Comparison of ENCODE assay signal across 19 cellular contexts in the genomic region with DNA sequence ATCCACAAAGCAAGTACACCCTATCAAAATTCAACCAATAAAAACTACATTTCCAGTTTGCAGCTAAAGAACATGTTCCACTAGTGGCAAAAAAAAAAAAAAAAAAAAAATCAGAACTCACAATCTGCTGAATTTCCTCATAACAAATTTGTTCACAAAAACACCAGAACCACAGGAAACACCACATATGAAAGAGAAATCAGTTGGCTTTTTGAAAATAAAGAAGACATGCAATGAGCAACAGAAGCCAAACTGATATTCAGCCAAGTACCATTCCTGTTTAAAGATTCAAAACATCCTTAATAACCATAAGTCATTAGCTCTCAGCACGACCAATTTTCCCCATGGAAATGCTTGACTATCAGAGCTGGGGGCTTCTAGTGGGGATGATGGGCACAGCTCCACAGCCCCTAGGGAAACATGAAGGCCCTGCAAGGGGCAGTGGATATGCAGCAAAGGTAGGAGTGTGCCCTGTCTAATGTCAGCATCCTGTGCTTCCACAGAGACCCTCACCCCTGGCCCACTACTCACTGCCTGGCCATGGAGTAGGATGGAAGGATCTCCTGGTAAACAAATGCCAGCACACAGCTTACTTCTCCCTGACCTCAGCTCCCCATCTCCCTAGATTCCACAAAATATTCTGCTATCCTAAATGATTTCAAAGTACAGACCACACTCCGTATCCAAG.
DNase-seq lines count a peak whose midpoint lies in the region; ATAC-seq and TF ChIP-seq lines count a peak whose summit lies in the region.
"Had no signal": no experiment of that assay in that cellular context is flagged by ENCODE, and none has a peak within 500 bp of the region (broad histone marks: within the 10 kb centered on the region; RNA-seq: fewer than 3 reads in every experiment).

No MANE protein-coding gene starts in this region.

- peaks cover 7% of the 10 kb centered on the region for H4K20me1 ChIP-seq in Loucy (ENCODE audit: insufficient read depth, low read length, poor library complexity, severe bottlenecking)

- H3K9ac ChIP-seq in Loucy (ENCODE audit: low read depth, low read length, poor library complexity, severe bottlenecking) = no peak overlapping the region

- peak overlapping the region; percentile 61 for H3K27ac ChIP-seq in naive thymus-derived CD4-positive, alpha-beta T cell (ENCODE audit: low read depth, low read length)
- H3K27ac ChIP-seq in esophagus squamous epithelium = peak overlapping the region in 1 of 4 donors; percentile 18

- H3K79me2 ChIP-seq in Loucy (ENCODE audit: insufficient read depth, low read length) = no peaks in the 10 kb centered on the region

- peak overlapping the region; percentile 62 for H3K4me3 Mint-ChIP-seq in activated CD4-positive, alpha-beta T cell treated with anti-CD3 and anti-CD28 coated beads, Interleukin-2, amount 10 ng/mL, durations not matched to agents 7 days and 5 days
- H3K4me3 Mint-ChIP-seq in activated T-helper 2 cell treated with anti-CD3 and anti-CD28 coated beads, Interferon-gamma antibody, Interleukin-2, Interleukin-4, amounts not matched to agents 10 μg/mL and 5 μg/mL and 100 μg/mL, durations not matched to agents 14 hours and 24 hours and 36 hours (ENCODE audit: low read depth) = peak overlapping the region; percentile 55
- H3K4me3 Mint-ChIP-seq in naive thymus-derived CD4-positive, alpha-beta T cell = peak overlapping the region; percentile 75 to 88 (median 80)
- H3K4me3 Mint-ChIP-seq: nephron progenitor cell; stimulated activated naive B cell treated with anti-CD40 and anti-IgM and Interleukin-4, amounts not matched to agents 10 μg/mL and 1 μg/mL and 100 μg/mL, for 72 hours; type B pancreatic cell had no signal

- CTCF ChIA-PET in activated CD4-positive, alpha-beta T cell treated with anti-CD3 and anti-CD28 coated beads, Interleukin-2, amount 10 ng/mL, durations not matched to agents 7 days and 5 days (lab: Charles Lee) = interaction anchor here (0.7 to 1.3 kb wide), 4 partner anchors 9 to 218 kb away, joined by 3 to 4 read pairs (median 3); no protein-coding TSS in a partner anchor
- CTCF ChIA-PET in naive thymus-derived CD4-positive, alpha-beta T cell (lab: Charles Lee) = interaction anchor here (0.6 to 1.8 kb wide), 5 partner anchors 9 to 251 kb away, joined by 3 to 7 read pairs (median 4); no protein-coding TSS in a partner anchor

- no peak overlapping the region for H3K4me3 ChIP-seq in Loucy (ENCODE audit: low read length, poor library complexity, severe bottlenecking)
- H3K4me3 ChIP-seq in naive thymus-derived CD4-positive, alpha-beta T cell (ENCODE audit: low read length) = peak overlapping the region; percentile 49
- H3K4me3 ChIP-seq in esophagus squamous epithelium = no peak overlapping the region

- H3K9me2 ChIP-seq in Loucy (replicated peaks; ENCODE audit: low read depth, low read length) = no peaks in the 10 kb centered on the region

- TF ChIP-seq POLR2A in esophagus squamous epithelium (IDR thresholded peaks at IDR 0.05) = no peak

- H3F3A ChIP-seq in Loucy (ENCODE audit: low read depth) = no peaks in the 10 kb centered on the region

- H3K4me1 ChIP-seq in Loucy (ENCODE audit: insufficient read depth, low read length, poor library complexity, severe bottlenecking) = peaks cover 50% of the 10 kb centered on the region
- peaks cover 72 to 95% of the 10 kb centered on the region in 2 donors for H3K4me1 ChIP-seq in naive thymus-derived CD4-positive, alpha-beta T cell (ENCODE audit: control insufficient read depth in 2 of 2, insufficient read depth in 2 of 2, low read length in 2 of 2)
- H3K4me1 ChIP-seq in esophagus squamous epithelium = peaks cover 37 to 93% (median 67%) of the 10 kb centered on the region in 3 donors

- peak overlapping the region; percentile 40 for H3K4me2 ChIP-seq in Loucy (ENCODE audit: low read depth, low read length, poor library complexity, severe bottlenecking)

- TF ChIP-seq CTCF in Loucy (conservative IDR thresholded peaks at IDR 0.05; ENCODE audit: low read length) = no peak
- no peak for TF ChIP-seq CTCF in esophagus squamous epithelium (IDR thresholded peaks at IDR 0.05)

- H3K9me3 ChIP-seq in Loucy (ENCODE audit: insufficient read depth, low read depth, low read length) = no peaks in the 10 kb centered on the region
- H3K9me3 ChIP-seq in naive thymus-derived CD4-positive, alpha-beta T cell (ENCODE audit: control insufficient read depth in 2 of 3, low read length in 3 of 3) = no peaks in the 10 kb centered on the region
- no peaks in the 10 kb centered on the region for H3K9me3 ChIP-seq in esophagus squamous epithelium

- peak overlapping the region; percentile 91 for H3K27ac Mint-ChIP-seq in activated CD4-positive, alpha-beta T cell treated with anti-CD3 and anti-CD28 coated beads, Interleukin-2, amount 10 ng/mL, durations not matched to agents 7 days and 5 days
- H3K27ac Mint-ChIP-seq in activated T-helper 2 cell treated with anti-CD3 and anti-CD28 coated beads, Interferon-gamma antibody, Interleukin-2, Interleukin-4, amounts not matched to agents 10 μg/mL and 5 μg/mL and 100 μg/mL, durations not matched to agents 14 hours and 24 hours and 36 hours = peak overlapping the region; percentile 77
- peak overlapping the region; percentile 72 to 96 (median 91) for H3K27ac Mint-ChIP-seq in naive thymus-derived CD4-positive, alpha-beta T cell
- H3K27ac Mint-ChIP-seq: activated B cell treated with CpG ODN at 0.5 μM for 24 hours; nephron progenitor cell; stimulated activated naive B cell treated with anti-CD40 and anti-IgM and Interleukin-4, amounts not matched to agents 10 μg/mL and 1 μg/mL and 100 μg/mL, for 72 hours; type B pancreatic cell had no signal

- WGBS in esophagus squamous epithelium, 2 donors = 57 to 70% methylated on average over 2 of the region's 2 CpGs

- H3K27me3 ChIP-seq in Loucy (ENCODE audit: insufficient read depth, low read length, poor library complexity, severe bottlenecking) (peaks cover 19% of the 10 kb centered on the region), esophagus squamous epithelium (no peaks in the 10 kb centered on the region)
- no peaks in the 10 kb centered on the region for H3K27me3 ChIP-seq in naive thymus-derived CD4-positive, alpha-beta T cell (ENCODE audit: control insufficient read depth in 2 of 2, insufficient read depth in 2 of 2, low read length in 2 of 2)

- peaks cover 46% of the 10 kb centered on the region for H3K36me3 Mint-ChIP-seq in activated CD4-positive, alpha-beta T cell treated with anti-CD3 and anti-CD28 coated beads, Interleukin-2, amount 10 ng/mL, durations not matched to agents 7 days and 5 days (ENCODE audit: low read depth)
- H3K36me3 Mint-ChIP-seq in activated T-helper 2 cell treated with anti-CD3 and anti-CD28 coated beads, Interferon-gamma antibody, Interleukin-2, Interleukin-4, amounts not matched to agents 10 μg/mL and 5 μg/mL and 100 μg/mL, durations not matched to agents 14 hours and 24 hours and 36 hours (ENCODE audit: low read depth) = peaks cover 12% of the 10 kb centered on the region
- peaks cover 0 to 30% (median 0%) of the 10 kb centered on the region in 5 donors for H3K36me3 Mint-ChIP-seq in naive thymus-derived CD4-positive, alpha-beta T cell
- H3K36me3 Mint-ChIP-seq: type B pancreatic cell had no signal

- ATAC-seq in naive thymus-derived CD4-positive, alpha-beta T cell = peak; percentile 65
- ATAC-seq in GM21423 (IDR thresholded peaks at IDR 0.05; ENCODE audit: unreplicated experiment) = no peak
- ATAC-seq: stimulated activated naive B cell treated with anti-CD40 and anti-IgM and Interleukin-4, amounts not matched to agents 10 μg/mL and 1 μg/mL and 100 μg/mL, for 72 hours had no signal

- POLR2A ChIA-PET in activated CD4-positive, alpha-beta T cell treated with anti-CD3 and anti-CD28 coated beads, Interleukin-2, amount 10 ng/mL, durations not matched to agents 7 days and 5 days (lab: Charles Lee) = interaction anchor here (0.6 kb wide), 1 partner anchor 60 kb away, joined by 8 read pairs; no protein-coding TSS in a partner anchor
- POLR2A ChIA-PET in naive thymus-derived CD4-positive, alpha-beta T cell (lab: Charles Lee) = interaction anchor here (1.0 to 5.7 kb wide), 13 partner anchors 8 to 206 kb away, joined by 3 to 77 read pairs (median 8); partner anchors contain the start of gene GPR18

- H2AFZ ChIP-seq in Loucy (ENCODE audit: low read length) = no peak overlapping the region

- no peaks in the 10 kb centered on the region for H3K27me3 Mint-ChIP-seq in activated CD4-positive, alpha-beta T cell treated with anti-CD3 and anti-CD28 coated beads, Interleukin-2, amount 10 ng/mL, durations not matched to agents 7 days and 5 days
- H3K27me3 Mint-ChIP-seq in activated T-helper 2 cell treated with anti-CD3 and anti-CD28 coated beads, Interferon-gamma antibody, Interleukin-2, Interleukin-4, amounts not matched to agents 10 μg/mL and 5 μg/mL and 100 μg/mL, durations not matched to agents 14 hours and 24 hours and 36 hours (ENCODE audit: low read depth) = no peaks in the 10 kb centered on the region
- peaks cover 0 to 10% (median 0%) of the 10 kb centered on the region in 5 donors for H3K27me3 Mint-ChIP-seq in naive thymus-derived CD4-positive, alpha-beta T cell
- H3K27me3 Mint-ChIP-seq: type B pancreatic cell had no signal

- DNase-seq in activated CD4-positive, alpha-beta T cell treated with anti-CD3 and anti-CD28 coated beads, Interleukin-2, amount 10 ng/mL, durations not matched to agents 7 days and 5 days = peak; percentile 47
- DNase-seq in activated CD4-positive, alpha-beta T cell treated with anti-CD3 and anti-CD28 coated beads, Interleukin-2, amount 50 U/mL, for 48 hours = no peak
- DNase-seq in activated T-helper 2 cell treated with anti-CD3 and anti-CD28 coated beads, Interferon-gamma antibody, Interleukin-2, Interleukin-4, amounts not matched to agents 10 μg/mL and 5 μg/mL and 100 μg/mL, durations not matched to agents 14 hours and 24 hours and 36 hours (ENCODE audit: low spot score) = no peak
- peak in 7 of 9 donors; percentile 48 to 81 (median 71) for DNase-seq in naive thymus-derived CD4-positive, alpha-beta T cell
- DNase-seq in stimulated activated CD4-positive, alpha-beta T cell treated with anti-CD3 and anti-CD28 coated beads, Interleukin-15, amount 100 ng/mL, for 24 hours = no peak
- no peak for DNase-seq in esophagus squamous epithelium (lab: John Stamatoyannopoulos, UW)
- DNase-seq: activated B cell treated with CpG ODN at 0.5 μM for 24 hours; anterior cingulate cortex; hypothalamus; Kasumi-1; kidney glomerular epithelial cell; mesenchymal stem cell; NCI-H1105 treated with DMSO at 0.1 percent for 48 hours; nephron progenitor cell; SHP77; stimulated activated naive B cell treated with anti-CD40 and anti-IgM and Interleukin-4, amounts not matched to agents 10 μg/mL and 1 μg/mL and 100 μg/mL, for 72 hours had no signal

- no peaks in the 10 kb centered on the region for H3K36me3 ChIP-seq in Loucy (ENCODE audit: insufficient read depth, low read length)
- H3K36me3 ChIP-seq in naive thymus-derived CD4-positive, alpha-beta T cell (ENCODE audit: control insufficient read depth in 2 of 3, insufficient read depth in 3 of 3, low read length in 3 of 3) = no peaks in the 10 kb centered on the region
- no peaks in the 10 kb centered on the region for H3K36me3 ChIP-seq in esophagus squamous epithelium

- no peaks in the 10 kb centered on the region for H3K9me3 Mint-ChIP-seq in activated CD4-positive, alpha-beta T cell treated with anti-CD3 and anti-CD28 coated beads, Interleukin-2, amount 10 ng/mL, durations not matched to agents 7 days and 5 days
- no peaks in the 10 kb centered on the region for H3K9me3 Mint-ChIP-seq in activated T-helper 2 cell treated with anti-CD3 and anti-CD28 coated beads, Interferon-gamma antibody, Interleukin-2, Interleukin-4, amounts not matched to agents 10 μg/mL and 5 μg/mL and 100 μg/mL, durations not matched to agents 14 hours and 24 hours and 36 hours
- peaks cover 0 to 6% (median 0%) of the 10 kb centered on the region in 11 donors for H3K9me3 Mint-ChIP-seq in naive thymus-derived CD4-positive, alpha-beta T cell
- H3K9me3 Mint-ChIP-seq: activated B cell treated with CpG ODN at 0.5 μM for 24 hours; nephron progenitor cell; stimulated activated naive B cell treated with anti-CD40 and anti-IgM and Interleukin-4, amounts not matched to agents 10 μg/mL and 1 μg/mL and 100 μg/mL, for 72 hours; type B pancreatic cell had no signal

- intact Hi-C loops in activated T-helper 2 cell treated with anti-CD3 and anti-CD28 coated beads, Interferon-gamma antibody, Interleukin-2, Interleukin-4, amounts not matched to agents 10 μg/mL and 5 μg/mL and 100 μg/mL, durations not matched to agents 14 hours and 24 hours and 36 hours (cut with micrococcal nuclease) = loop anchor here (1.0 to 5.0 kb wide), 3 partner anchors 12 to 150 kb away; partner anchors contain the start of gene UBAC2
- intact Hi-C loops in naive thymus-derived CD4-positive, alpha-beta T cell (cut with micrococcal nuclease) = loop anchor here (1.0 to 10.0 kb wide), 13 partner anchors 9 to 477 kb away; partner anchors contain the start of genes GPR18 (in 1 of the 2), STK24 (in 1 of the 2) and UBAC2 (in 1 of the 2)
- intact Hi-C loops in esophagus squamous epithelium (cut with DNase I) = no loop called here

- peaks cover 91% of the 10 kb centered on the region for H3K4me1 Mint-ChIP-seq in activated CD4-positive, alpha-beta T cell treated with anti-CD3 and anti-CD28 coated beads, Interleukin-2, amount 10 ng/mL, durations not matched to agents 7 days and 5 days
- peaks cover 71% of the 10 kb centered on the region for H3K4me1 Mint-ChIP-seq in activated T-helper 2 cell treated with anti-CD3 and anti-CD28 coated beads, Interferon-gamma antibody, Interleukin-2, Interleukin-4, amounts not matched to agents 10 μg/mL and 5 μg/mL and 100 μg/mL, durations not matched to agents 14 hours and 24 hours and 36 hours (ENCODE audit: low read depth)
- H3K4me1 Mint-ChIP-seq in naive thymus-derived CD4-positive, alpha-beta T cell = peaks cover 68 to 100% (median 92%) of the 10 kb centered on the region in 7 donors

Comparison
In these comparisons a context has a peak if more than half of its experiments do, and no peak if none do; other contexts are left out.
1. DNase-seq: peak in activated CD4-positive, alpha-beta T cell treated with anti-CD3 and anti-CD28 coated beads, Interleukin-2, amount 10 ng/mL, durations not matched to agents 7 days and 5 days (single experiment) and naive thymus-derived CD4-positive, alpha-beta T cell (7 of 9); none in activated CD4-positive, alpha-beta T cell treated with anti-CD3 and anti-CD28 coated beads, Interleukin-2, amount 50 U/mL, for 48 hours (0 of 2), activated T-helper 2 cell treated with anti-CD3 and anti-CD28 coated beads, Interferon-gamma antibody, Interleukin-2, Interleukin-4, amounts not matched to agents 10 μg/mL and 5 μg/mL and 100 μg/mL, durations not matched to agents 14 hours and 24 hours and 36 hours (single experiment), stimulated activated CD4-positive, alpha-beta T cell treated with anti-CD3 and anti-CD28 coated beads, Interleukin-15, amount 100 ng/mL, for 24 hours (single experiment) and esophagus squamous epithelium (single experiment).
2. Peak in every context shown above with its lines, with median percentiles within 50 percentile points of each other: H3K27ac Mint-ChIP-seq and H3K4me3 Mint-ChIP-seq.